In the genomic region with DNA sequence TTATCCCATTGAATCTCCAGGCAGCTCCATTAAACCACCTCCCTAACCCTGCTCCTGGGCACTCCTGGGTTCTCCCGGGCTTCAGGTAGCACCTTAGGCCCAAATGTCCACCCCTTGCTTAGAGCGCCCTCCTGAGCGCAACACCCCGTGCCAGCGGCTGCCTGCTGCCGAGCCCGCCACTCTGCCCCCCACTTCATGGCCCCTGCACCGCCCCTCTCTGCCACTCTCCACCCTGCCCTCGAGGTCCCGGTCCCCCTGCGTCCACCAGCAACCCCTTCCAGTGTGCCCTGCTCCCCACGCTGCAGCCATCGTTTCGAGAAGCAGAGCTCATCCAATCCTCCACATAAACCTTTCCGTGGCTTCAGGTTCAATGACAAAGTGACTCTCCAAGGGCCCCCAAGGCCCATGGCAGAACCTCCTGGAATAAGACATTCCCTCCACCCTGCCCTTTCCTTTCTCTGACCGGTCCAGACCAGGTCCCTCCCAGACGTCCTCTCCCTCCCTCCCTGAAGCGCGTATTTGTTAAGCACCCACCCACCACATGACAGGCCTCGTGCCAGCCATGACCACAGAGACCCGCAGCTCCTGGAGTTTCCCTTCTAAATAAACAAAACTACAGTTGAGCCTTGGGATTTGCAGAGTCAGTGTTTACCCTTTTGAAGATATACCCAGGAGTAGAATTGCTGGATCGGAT, we compare ENCODE assay signal across 11 cellular contexts.
A peak's percentile ranks its signal among the peaks of the same experiment; 100 is the strongest.
DNase-seq lines count a peak whose midpoint lies in the region; ATAC-seq, FAIRE-seq and TF ChIP-seq lines count a peak whose summit lies in the region.
"Had no signal": no experiment of that assay in that cellular context is flagged by ENCODE, and none has a peak within 500 bp of the region (broad histone marks: within the 10 kb centered on the region; RNA-seq: fewer than 3 reads in every experiment).

No MANE protein-coding gene starts in this region.

- intact Hi-C loops in left lung (cut with DNase I): no loop called here

- H3K27me3 Mint-ChIP-seq in activated T-cell treated with anti-CD3 and anti-CD28 coated beads, Interleukin-2, amount 50 U/mL, for 24 hours: no peaks in the 10 kb centered on the region
- H3K27me3 Mint-ChIP-seq in activated T-cell treated with anti-CD3 and anti-CD28 coated beads, Interleukin-2, amount 50 U/mL, for 72 hours (ENCODE audit: low read depth): no peaks in the 10 kb centered on the region
- no peaks in the 10 kb centered on the region for H3K27me3 Mint-ChIP-seq in type B pancreatic cell
- H3K27me3 Mint-ChIP-seq: activated CD4-positive, alpha-beta T cell treated with anti-CD3 and anti-CD28 coated beads, Interleukin-2, amount 10 ng/mL, durations not matched to agents 24 days and 14 days had no signal

- H3K4me3 Mint-ChIP-seq in activated T-cell treated with anti-CD3 and anti-CD28 coated beads, Interleukin-2, amount 50 U/mL, for 24 hours: no peak overlapping the region
- no peak overlapping the region for H3K4me3 Mint-ChIP-seq in activated T-cell treated with anti-CD3 and anti-CD28 coated beads, Interleukin-2, amount 50 U/mL, for 72 hours
- H3K4me3 Mint-ChIP-seq in type B pancreatic cell: no peak overlapping the region
- H3K4me3 Mint-ChIP-seq: activated CD4-positive, alpha-beta T cell treated with anti-CD3 and anti-CD28 coated beads, Interleukin-2, amount 10 ng/mL, durations not matched to agents 24 days and 14 days had no signal

- H3K9me3 Mint-ChIP-seq in activated T-cell treated with anti-CD3 and anti-CD28 coated beads, Interleukin-2, amount 50 U/mL, for 24 hours: no peaks in the 10 kb centered on the region
- H3K9me3 Mint-ChIP-seq in activated T-cell treated with anti-CD3 and anti-CD28 coated beads, Interleukin-2, amount 50 U/mL, for 72 hours: peaks cover 0 to 2% of the 10 kb centered on the region in 2 donors
- no peaks in the 10 kb centered on the region for H3K9me3 Mint-ChIP-seq in type B pancreatic cell
- H3K9me3 Mint-ChIP-seq: activated CD4-positive, alpha-beta T cell treated with anti-CD3 and anti-CD28 coated beads, Interleukin-2, amount 10 ng/mL, durations not matched to agents 24 days and 14 days had no signal

- TF ChIP-seq CTCF in astrocyte of the spinal cord (IDR thresholded peaks at IDR 0.05; ENCODE audit: low read depth, low read length) (no peak), left lung (IDR thresholded peaks at IDR 0.05) (no peak), type B pancreatic cell (conservative IDR thresholded peaks at IDR 0.05) (no peak)

- no peak for FAIRE-seq in HTR-8/SVneo (lab: Jason Lieb, UNC)

- H3K4me1 ChIP-seq in left lung: peaks cover 8 to 12% of the 10 kb centered on the region in 2 donors
- H3K4me1 ChIP-seq in effector memory CD4-positive, alpha-beta T cell (ENCODE audit: control insufficient read depth, insufficient read depth, low read length, poor library complexity, severe bottlenecking): no peaks in the 10 kb centered on the region
- H3K4me1 ChIP-seq: BE2C had no signal

- no peaks in the 10 kb centered on the region for H3K27me3 ChIP-seq in left lung
- no peaks in the 10 kb centered on the region for H3K27me3 ChIP-seq in effector memory CD4-positive, alpha-beta T cell (replicated peaks; ENCODE audit: control insufficient read depth, insufficient read depth, low read length, poor library complexity, severe bottlenecking)
- H3K27me3 ChIP-seq: BE2C had no signal

- peaks cover 47% of the 10 kb centered on the region for H3K36me3 Mint-ChIP-seq in activated T-cell treated with anti-CD3 and anti-CD28 coated beads, Interleukin-2, amount 50 U/mL, for 24 hours (ENCODE audit: low read depth)
- H3K36me3 Mint-ChIP-seq in activated T-cell treated with anti-CD3 and anti-CD28 coated beads, Interleukin-2, amount 50 U/mL, for 72 hours (ENCODE audit: insufficient read depth in 2 of 2): peaks cover 5 to 12% of the 10 kb centered on the region in 2 donors
- peaks cover 8% of the 10 kb centered on the region for H3K36me3 Mint-ChIP-seq in type B pancreatic cell

- H3K4me1 Mint-ChIP-seq in activated T-cell treated with anti-CD3 and anti-CD28 coated beads, Interleukin-2, amount 50 U/mL, for 24 hours (ENCODE audit: low read depth): peaks cover 37% of the 10 kb centered on the region
- H3K4me1 Mint-ChIP-seq in activated T-cell treated with anti-CD3 and anti-CD28 coated beads, Interleukin-2, amount 50 U/mL, for 72 hours (ENCODE audit: low read depth): peaks cover 17% of the 10 kb centered on the region
- H3K4me1 Mint-ChIP-seq in type B pancreatic cell (ENCODE audit: unreplicated experiment): peaks cover 31% of the 10 kb centered on the region

- in situ Hi-C loops in astrocyte of the spinal cord (cut with HindIII; ENCODE audit: low sequenced_read_pairs): no loop called here

- H3K9me3 ChIP-seq in left lung: no peaks in the 10 kb centered on the region
- H3K9me3 ChIP-seq in effector memory CD4-positive, alpha-beta T cell (ENCODE audit: control insufficient read depth, low read length): no peaks in the 10 kb centered on the region
- H3K9me3 ChIP-seq: BE2C had no signal

- peak overlapping the region; percentile 23 to 56 for H3K27ac ChIP-seq in left lung
- no peak overlapping the region for H3K27ac ChIP-seq in effector memory CD4-positive, alpha-beta T cell (ENCODE audit: insufficient read depth, low read length, poor library complexity, severe bottlenecking)

- H3K36me3 ChIP-seq in left lung: peaks cover 0 to 6% of the 10 kb centered on the region in 2 donors
- peaks cover 41% of the 10 kb centered on the region for H3K36me3 ChIP-seq in effector memory CD4-positive, alpha-beta T cell (ENCODE audit: control insufficient read depth, insufficient read depth, low read length)
- H3K36me3 ChIP-seq: BE2C had no signal

- no peak overlapping the region for H3K4me3 ChIP-seq in astrocyte of the spinal cord (ENCODE audit: low read depth, low read length)
- H3K4me3 ChIP-seq in left lung: no peak overlapping the region
- H3K4me3 ChIP-seq in effector memory CD4-positive, alpha-beta T cell (ENCODE audit: insufficient read depth, low read depth, low read length, poor library complexity, severe bottlenecking): no peak overlapping the region

- DNase-seq in activated T-cell treated with anti-CD3 and anti-CD28 coated beads, Interleukin-2, amount 50 U/mL, for 24 hours: no peak
- no peak for DNase-seq in activated T-cell treated with anti-CD3 and anti-CD28 coated beads, Interleukin-2, amount 50 U/mL, for 72 hours
- DNase-seq in astrocyte of the spinal cord (ENCODE audit: low read depth, low spot score): peak; percentile 63
- DNase-seq in left lung: peak in 1 of 2 donors; percentile 80
- DNase-seq in type B pancreatic cell (ENCODE audit: extremely low spot score, unreplicated experiment): no peak
- no peak for DNase-seq in effector memory CD4-positive, alpha-beta T cell
- DNase-seq in germinal center (ENCODE audit: low spot score): no peak
- no peak for DNase-seq in HTR-8/SVneo (ENCODE audit: insufficient read length, low spot score)
- DNase-seq: activated CD4-positive, alpha-beta T cell treated with anti-CD3 and anti-CD28 coated beads, Interleukin-2, amount 10 ng/mL, durations not matched to agents 24 days and 14 days; BE2C; mesendoderm had no signal

- no peak for ATAC-seq in activated T-cell treated with anti-CD3 and anti-CD28 coated beads, Interleukin-2, amount 50 U/mL, for 72 hours (replicated peaks in 1 of 2)
- peak; percentile 69 for ATAC-seq in left lung

- peak overlapping the region; percentile 69 for H3K27ac Mint-ChIP-seq in activated T-cell treated with anti-CD3 and anti-CD28 coated beads, Interleukin-2, amount 50 U/mL, for 24 hours
- H3K27ac Mint-ChIP-seq in activated T-cell treated with anti-CD3 and anti-CD28 coated beads, Interleukin-2, amount 50 U/mL, for 72 hours: no peak overlapping the region
- H3K27ac Mint-ChIP-seq in type B pancreatic cell: peak overlapping the region; percentile 83
- H3K27ac Mint-ChIP-seq: activated CD4-positive, alpha-beta T cell treated with anti-CD3 and anti-CD28 coated beads, Interleukin-2, amount 10 ng/mL, durations not matched to agents 24 days and 14 days had no signal
